In genomic region chr1:55480396-55480795, GRCh38 we compare ENCODE assay signal across 17 cellular contexts.
A peak's percentile ranks its signal among the peaks of the same experiment; 100 is the strongest.
DNase-seq lines count a peak whose midpoint lies in the region; TF ChIP-seq lines count a peak whose summit lies in the region.
"Had no signal": no experiment of that assay in that cellular context is flagged by ENCODE, and none has a peak within 500 bp of the region (broad histone marks: within the 10 kb centered on the region; RNA-seq: fewer than 3 reads in every experiment).

No MANE protein-coding gene starts in this region.

- in situ Hi-C loops in Caki2 (cut with HindIII; ENCODE audit: low pct_unique_long_range_greater_than_20kb, low sequenced_read_pairs), result no loop called here

- H3K23ac ChIP-seq in mesenchymal stem cell (ENCODE audit: low read length in 2 of 2), result no peak overlapping the region

- TF ChIP-seq CTCF in epithelial cell of proximal tubule (conservative IDR thresholded peaks at IDR 0.05; ENCODE audit: low read depth, low read length), result peak; percentile 30
- no peak for TF ChIP-seq CTCF in retinal pigment epithelial cell (conservative IDR thresholded peaks at IDR 0.05; ENCODE audit: low read depth, low read length)

- no peak overlapping the region for H3K14ac ChIP-seq in mesenchymal stem cell (ENCODE audit: low read length in 2 of 2)

- no peak overlapping the region for H2BK120ac ChIP-seq in mesenchymal stem cell (ENCODE audit: low read depth, low read length)

- H2BK15ac ChIP-seq in mesenchymal stem cell (ENCODE audit: low read depth, poor library complexity, severe bottlenecking), result no peak overlapping the region

- no peak overlapping the region for H2BK12ac ChIP-seq in mesenchymal stem cell (ENCODE audit: low read length in 2 of 2)

- no peak overlapping the region for H3K4me3 ChIP-seq in epithelial cell of proximal tubule (ENCODE audit: low read depth, low read length)
- H3K4me3 ChIP-seq in mesenchymal stem cell (ENCODE audit: insufficient read depth in 1 of 2, low read depth in 1 of 2, low read length in 2 of 2), result no peak overlapping the region
- H3K4me3 ChIP-seq in retinal pigment epithelial cell (ENCODE audit: low read length), result no peak overlapping the region
- H3K4me3 ChIP-seq: GM23338, HAP-1, SJSA1 had no signal

- H3K9ac ChIP-seq in mesenchymal stem cell (ENCODE audit: low read length), result no peak overlapping the region
- H3K9ac ChIP-seq: KMS-11 had no signal

- H3K18ac ChIP-seq in mesenchymal stem cell (ENCODE audit: low read depth in 1 of 2, low read length in 2 of 2), result peak overlapping the region in 1 of 2 experiments; percentile 5

- H3K36me3 ChIP-seq in mesenchymal stem cell (ENCODE audit: control insufficient read depth in 1 of 2, insufficient read depth in 2 of 2, low read depth in 1 of 2, low read length in 2 of 2), result no peaks in the 10 kb centered on the region
- H3K36me3 ChIP-seq: BE2C, HAP-1, SJSA1 had no signal

- no peaks in the 10 kb centered on the region for H3K79me1 ChIP-seq in mesenchymal stem cell (replicated peaks; ENCODE audit: low read length, poor library complexity, severe bottlenecking)

- DNase-seq in Caki2 (ENCODE audit: low read depth), result peak; percentile 26
- peak; percentile 82 for DNase-seq in epithelial cell of proximal tubule (ENCODE audit: low read depth)
- DNase-seq in mesenchymal stem cell, result no peak
- peak; percentile 19 for DNase-seq in retinal pigment epithelial cell (ENCODE audit: low read depth)
- DNase-seq in GM19238 (ENCODE audit: insufficient read length, low spot score), result no peak
- DNase-seq in HUDEP-2 (lab: John Stamatoyannopoulos, UW; ENCODE audit: unreplicated experiment in 76 of 76), result no peak
- no peak for DNase-seq in KG1 (lab: John Stamatoyannopoulos, UW)
- DNase-seq: BE2C, DMS79 treated with DMSO at 0.1 percent for 48 hours, MV-4-11, NCI-H1105 treated with DMSO at 0.1 percent for 48 hours, NCI-H2029 treated with DMSO at 0.1 percent for 48 hours, NCI-H524 treated with DMSO at 0.1 percent for 48 hours had no signal

- H3K4me1 ChIP-seq in mesenchymal stem cell (ENCODE audit: control insufficient read depth, insufficient read depth, low read depth, low read length), result peaks cover 8% of the 10 kb centered on the region
- H3K4me1 ChIP-seq: BE2C, HAP-1, SJSA1 had no signal

- no peak overlapping the region for H3K4ac ChIP-seq in mesenchymal stem cell (ENCODE audit: low read depth in 1 of 2, low read length in 2 of 2)

- peaks cover 6% of the 10 kb centered on the region for H3K9me3 ChIP-seq in mesenchymal stem cell (ENCODE audit: control insufficient read depth, low read length)
- H3K9me3 ChIP-seq: BE2C, HAP-1, SJSA1 had no signal

- peak overlapping the region; percentile 17 for H2AK5ac ChIP-seq in mesenchymal stem cell (ENCODE audit: low read length, severe bottlenecking)

- 86% methylated on average over 1 of the region's 2 CpGs for WGBS in mesenchymal stem cell

- H3K4me2 ChIP-seq in mesenchymal stem cell (ENCODE audit: low read length, poor library complexity, severe bottlenecking), result no peak overlapping the region
- H3K4me2 ChIP-seq: GM23338, KMS-11 had no signal

- no peak overlapping the region for H2BK5ac ChIP-seq in mesenchymal stem cell (ENCODE audit: low read depth, low read length, poor library complexity, severe bottlenecking)

- H2AFZ ChIP-seq in mesenchymal stem cell (ENCODE audit: low read depth, low read length), result no peak overlapping the region
- H2AFZ ChIP-seq: GM23338 had no signal

- no peaks in the 10 kb centered on the region for H3K27me3 ChIP-seq in mesenchymal stem cell (ENCODE audit: control insufficient read depth in 1 of 2, insufficient read depth in 1 of 2, low read length in 2 of 2)
- H3K27me3 ChIP-seq: BE2C, SJSA1 had no signal

- H4K8ac ChIP-seq in mesenchymal stem cell (ENCODE audit: low read length), result no peak overlapping the region

- H3K27ac ChIP-seq in mesenchymal stem cell (ENCODE audit: low read length, poor library complexity, severe bottlenecking), result no peak overlapping the region
- H3K27ac ChIP-seq: KMS-11, SJSA1 had no signal

- H4K91ac ChIP-seq in mesenchymal stem cell (ENCODE audit: low read length), result no peak overlapping the region

Comparison
In these comparisons a context has a peak if more than half of its experiments do, and no peak if none do; other contexts are left out.
1. DNase-seq: peak in Caki2 (single experiment), epithelial cell of proximal tubule (single experiment) and retinal pigment epithelial cell (single experiment); none in mesenchymal stem cell (single experiment), GM19238 (single experiment), HUDEP-2 (0 of 76) and KG1 (single experiment).